In the genomic region with DNA sequence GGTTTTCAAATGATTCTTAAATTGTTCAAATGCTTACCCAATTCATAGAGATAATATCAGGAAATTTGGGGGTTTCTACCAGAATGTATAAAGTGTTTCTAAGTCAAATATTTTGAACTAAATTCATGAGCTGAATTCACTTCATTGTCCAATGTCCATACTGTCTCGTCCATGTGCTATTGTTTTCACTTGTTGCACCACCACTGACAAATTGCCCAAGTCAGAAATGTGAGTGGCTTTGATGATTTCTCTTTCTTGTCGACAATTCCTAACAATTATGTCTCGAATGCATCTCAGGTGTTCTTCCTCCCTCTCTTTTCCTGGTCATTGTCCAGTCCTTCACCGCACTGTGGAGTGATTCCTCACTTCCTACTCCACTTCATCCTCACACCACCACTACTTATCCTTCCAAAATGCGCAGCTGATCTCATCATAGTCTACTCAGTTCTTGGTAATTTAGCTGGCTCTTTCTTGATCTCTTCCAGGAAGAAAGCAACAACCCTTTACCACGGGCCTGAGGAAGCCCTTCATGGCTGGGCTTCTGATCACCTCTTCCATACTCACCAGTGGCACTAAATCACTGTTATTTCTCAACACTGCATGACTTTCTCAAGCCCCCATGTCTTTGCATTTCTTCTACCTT, we compare ENCODE assay signal across 30 cellular contexts.
"Had no signal": no experiment of that assay in that cellular context is flagged by ENCODE, and none has a peak within 500 bp of the region (broad histone marks: within the 10 kb centered on the region; RNA-seq: fewer than 3 reads in every experiment).

No MANE protein-coding gene starts in this region.

- H3K4me1 ChIP-seq: colonic mucosa, esophagus squamous epithelium, gastroesophageal sphincter, heart right ventricle had no signal

- H3K9me3 ChIP-seq: colonic mucosa, esophagus squamous epithelium had no signal

- H3K4me3 ChIP-seq: cardiac muscle cell, colonic mucosa, esophagus squamous epithelium, gastroesophageal sphincter, heart right ventricle had no signal

- ATAC-seq: activated T-cell treated with anti-CD3 and anti-CD28 coated beads, Interleukin-2, amount 50 U/mL, for 4 hours; activated T-helper 17 cell treated with anti-CD3 and anti-CD28 coated beads, Interleukin-2, amount 50 U/mL, for 72 hours; gastroesophageal sphincter; heart right ventricle; WTC11 had no signal

- FAIRE-seq: astrocyte, endometrium, endothelial cell of umbilical vein had no signal

- H3K27ac ChIP-seq: brain microvascular endothelial cell, cardiac muscle cell, colonic mucosa, epithelial cell of prostate, esophagus squamous epithelium, gastroesophageal sphincter, heart right ventricle, VCaP had no signal

- DNase-seq: activated CD4-positive, alpha-beta memory T cell treated with anti-CD3 and anti-CD28 coated beads, Interleukin-2, amount 10 ng/mL, durations not matched to agents 7 days and 5 days; activated CD4-positive, alpha-beta T cell treated with anti-CD3 and anti-CD28 coated beads for 1 hour; activated CD4-positive, alpha-beta T cell treated with anti-CD3 and anti-CD28 coated beads for 4 hours; activated CD4-positive, alpha-beta T cell treated with anti-CD3 and anti-CD28 coated beads, Interleukin-2, amount 10 ng/mL, durations not matched to agents 7 days and 5 days; activated CD4-positive, alpha-beta T cell treated with anti-CD3 and anti-CD28 coated beads, Interleukin-2, amount 50 U/mL, for 4 hours; activated effector memory CD4-positive, alpha-beta T cell treated with Interleukin-2 at 50 U/mL for 16 hours; activated gamma-delta T cell treated with Interleukin-2 at 50 U/mL for 16 hours; activated naive CD4-positive, alpha-beta T cell treated with anti-CD3 and anti-CD28 coated beads, Interleukin-2, amount 50 U/mL, for 16 hours; activated naive CD4-positive, alpha-beta T cell treated with Interleukin-2 at 50 U/mL for 16 hours; activated T-cell treated with anti-CD3 and anti-CD28 coated beads, Interleukin-2, amount 50 U/mL, for 4 hours; amniotic stem cell; anterior cingulate cortex; brain microvascular endothelial cell; central memory CD4-positive, alpha-beta T cell; cerebellar nuclear complex; colonic mucosa; effector CD8-positive, alpha-beta T cell; esophagus squamous epithelium; foreskin melanocyte; heart right ventricle; T-helper 2 cell had no signal

- H3K36me3 ChIP-seq: brain microvascular endothelial cell, cardiac muscle cell, colonic mucosa, esophagus squamous epithelium, gastroesophageal sphincter, heart right ventricle had no signal

- H3K27me3 ChIP-seq: brain microvascular endothelial cell, colonic mucosa had no signal
